In the genomic region with DNA sequence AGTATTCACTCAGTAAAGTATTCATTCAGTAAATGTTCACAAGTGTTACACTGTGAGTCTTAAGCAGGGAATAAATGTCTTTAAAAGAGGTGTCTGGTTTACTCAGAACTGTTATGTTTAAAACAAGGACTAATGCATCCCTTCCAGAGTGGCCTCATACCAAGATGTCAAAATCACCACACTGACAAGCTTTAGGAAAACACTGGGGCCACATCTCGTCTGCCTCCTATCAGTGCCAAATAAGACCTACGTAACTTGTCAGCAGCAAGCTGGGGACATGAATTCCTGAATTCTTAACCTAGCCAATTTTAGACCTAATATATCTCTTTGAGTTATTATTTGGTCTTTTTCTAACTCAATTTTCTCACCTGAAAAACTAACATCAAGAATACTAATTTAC, we compare ENCODE assay signal across 21 cellular contexts. TPM values are rescaled to one million over a fixed set of nuclear protein-coding genes. Genes with fewer than 3 reads are reported as not detected.
"Had no signal": no experiment of that assay in that cellular context is flagged by ENCODE, and none has a peak within 500 bp of the region (broad histone marks: within the 10 kb centered on the region; RNA-seq: fewer than 3 reads in every experiment).

No MANE protein-coding gene starts in this region.

- ATAC-seq: HepG2 had no signal

- H3K36me3 ChIP-seq: MG63 had no signal

- H3K27me3 ChIP-seq: MG63 had no signal

- DNase-seq: IMR-90, Karpas-422, KG1, MG63, NCI-H1092, NCI-H1105 treated with DMSO at 0.1 percent for 48 hours, NCI-H1417 treated with DMSO at 0.1 percent for 48 hours, NCI-H146, NCI-H1694 treated with DMSO at 0.1 percent for 48 hours, NCI-H1930, NCI-H2081, NCI-H2107, NCI-H2227 treated with DMSO at 0.1 percent for 48 hours, NCI-H524, NCI-H69, NCI-H774, RPMI8226, SHP77, SK-N-SH had no signal

- H3K4me3 ChIP-seq: MG63 had no signal

RNA-seq across cellular contexts. Expression of a gene that starts 51.4 kb away (rescaled TPM):
- total RNA-seq: HT1080 had no signal
